In the genomic region with DNA sequence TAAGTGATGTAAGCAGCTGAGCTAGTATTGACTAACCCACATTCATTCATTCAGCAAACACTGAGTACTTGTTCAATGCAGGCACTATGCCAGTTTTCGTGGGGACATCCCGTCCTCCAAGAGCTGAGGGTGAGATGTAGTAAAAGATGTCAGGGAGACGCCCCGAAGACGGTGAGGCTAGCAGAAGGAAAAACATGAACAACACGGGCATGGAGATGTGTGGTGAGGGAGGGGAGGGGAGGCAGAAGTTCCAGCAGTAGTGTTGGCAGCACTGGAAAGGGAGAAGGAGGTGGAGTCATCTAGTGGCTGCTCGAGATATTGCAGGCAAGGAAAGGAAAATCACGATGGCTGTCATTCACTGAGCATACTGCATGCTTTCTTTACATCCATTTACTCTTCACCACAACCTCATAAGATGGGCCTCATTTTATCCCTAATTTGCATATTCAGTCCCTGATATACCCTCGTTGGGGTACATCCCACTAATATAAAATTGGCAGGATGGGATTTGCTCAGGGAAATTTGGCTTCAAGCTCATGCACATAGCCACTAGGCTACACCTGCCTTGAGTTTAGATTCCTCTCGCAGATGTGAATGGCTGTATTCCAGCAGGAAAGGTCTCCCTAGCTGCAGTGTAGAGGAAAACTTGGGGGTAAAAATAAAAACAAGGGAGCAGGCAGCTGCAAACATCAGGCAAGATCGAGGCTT, we compare ENCODE assay signal across 9 cellular contexts.
A peak's percentile ranks its signal among the peaks of the same experiment; 100 is the strongest.
DNase-seq lines count a peak whose midpoint lies in the region; ATAC-seq and TF ChIP-seq lines count a peak whose summit lies in the region.
"Had no signal": no experiment of that assay in that cellular context is flagged by ENCODE, and none has a peak within 500 bp of the region (broad histone marks: within the 10 kb centered on the region; RNA-seq: fewer than 3 reads in every experiment).

No MANE protein-coding gene starts in this region.

- H3K9ac ChIP-seq in MM.1S (ENCODE audit: low read length): no peak overlapping the region

- H3K9me3 ChIP-seq in MM.1S (replicated peaks; ENCODE audit: insufficient read depth, low read length): no peaks in the 10 kb centered on the region

- no peak overlapping the region for H2AFZ ChIP-seq in MM.1S (ENCODE audit: low read length)

- H3F3A ChIP-seq in MM.1S (ENCODE audit: insufficient read depth, low read length): no peaks in the 10 kb centered on the region

- peak; percentile 90 for TF ChIP-seq CTCF in MM.1S (IDR thresholded peaks at IDR 0.05; ENCODE audit: low read length)

- H3K27ac ChIP-seq in MM.1S (ENCODE audit: low read length): no peak overlapping the region
- H3K27ac ChIP-seq: SK-N-MC had no signal

- H4K20me1 ChIP-seq in MM.1S (ENCODE audit: insufficient read depth, low read length): no peaks in the 10 kb centered on the region

- no peak overlapping the region for H3K4me3 ChIP-seq in MM.1S (ENCODE audit: low read length)
- H3K4me3 ChIP-seq: SK-N-MC had no signal

- no peaks in the 10 kb centered on the region for H3K4me1 ChIP-seq in MM.1S (ENCODE audit: low read length)

- H3K79me2 ChIP-seq in MM.1S (ENCODE audit: low read length): no peaks in the 10 kb centered on the region

- ATAC-seq in GM19455 (IDR thresholded peaks at IDR 0.05; ENCODE audit: unreplicated experiment) (peak; percentile 44), HG03039 (IDR thresholded peaks at IDR 0.05; ENCODE audit: unreplicated experiment) (no peak)

- in situ Hi-C loops in T47D (cut with HindIII; ENCODE audit: low pct_unique_long_range_greater_than_20kb, low sequenced_read_pairs): no loop called here

- H3K4me2 ChIP-seq in MM.1S (ENCODE audit: low read depth, low read length): no peak overlapping the region

- peaks cover 10% of the 10 kb centered on the region; the same call in 1 of the 2 replicates for H3K27me3 ChIP-seq in MM.1S (replicated peaks; ENCODE audit: insufficient read depth, low read length)

- no peaks in the 10 kb centered on the region for H3K36me3 ChIP-seq in MM.1S (replicated peaks; ENCODE audit: insufficient read depth, low read length)

- DNase-seq in CMK (ENCODE audit: low read depth) (peak; percentile 61), MM.1S (peak; percentile 51), SW480 (ENCODE audit: low spot score) (peak; percentile 59), T47D (ENCODE audit: low read depth in 1 of 2, low spot score in 1 of 2) (peak; percentile 39 to 75), iPS-NIHi7 (ENCODE audit: extremely low spot score) (peak; percentile 89)
- peak; percentile 25 for DNase-seq in stimulated activated CD4-positive, alpha-beta T cell treated with anti-CD3 and anti-CD28 coated beads, Interleukin-12 subunit alpha, Interleukin-12 subunit beta, amount 100 ng/mL, for 4 hours

- H3K9me2 ChIP-seq in MM.1S (replicated peaks; ENCODE audit: insufficient read depth, low read length): no peaks in the 10 kb centered on the region

Comparison
In these comparisons a context has a peak if more than half of its experiments do, and no peak if none do; other contexts are left out.
1. DNase-seq: peak in every context shown above with its lines; median percentile 89 in iPS-NIHi7; 61 in CMK; 59 in SW480; 57 in T47D; 51 in MM.1S; 25 in stimulated activated CD4-positive, alpha-beta T cell treated with anti-CD3 and anti-CD28 coated beads, Interleukin-12 subunit alpha, Interleukin-12 subunit beta, amount 100 ng/mL, for 4 hours.